13 cellular contexts compared by ENCODE assay signal in genomic region chr19:46739290-46739771, GRCh38. TPM values are rescaled to one million over a fixed set of nuclear protein-coding genes. Genes with fewer than 3 reads are reported as not detected.
A peak's percentile ranks its signal among the peaks of the same experiment; 100 is the strongest.
DNase-seq lines count a peak whose midpoint lies in the region; ATAC-seq and TF ChIP-seq lines count a peak whose summit lies in the region.
"Had no signal": no experiment of that assay in that cellular context is flagged by ENCODE, and none has a peak within 500 bp of the region (broad histone marks: within the 10 kb centered on the region; RNA-seq: fewer than 3 reads in every experiment).

No MANE protein-coding gene starts in this region.

- no peak for DNase-seq in chondrocyte (ENCODE audit: low spot score)
- DNase-seq in right lobe of liver, result peak in 2 of 3 donors; percentile 76 to 86
- DNase-seq in spleen, result no peak
- DNase-seq in DMS53 treated with DMSO at 0.1 percent for 48 hours (lab: John Stamatoyannopoulos, UW; ENCODE audit: unreplicated experiment), result no peak
- no peak for DNase-seq in NCI-H2171 (lab: John Stamatoyannopoulos, UW)
- no peak for DNase-seq in ACHN
- DNase-seq: activated CD4-positive, alpha-beta T cell treated with anti-CD3 and anti-CD28 coated beads for 48 hours; activated gamma-delta T cell; cortex of kidney; NCI-H1436 had no signal

- H3K27me3 ChIP-seq in right lobe of liver (no peaks in the 10 kb centered on the region), spleen (replicated peaks in 1 of 7) (no peaks in the 10 kb centered on the region)

- TF ChIP-seq POLR2A in right lobe of liver (IDR thresholded peaks at IDR 0.05) (no peak), spleen (IDR thresholded peaks at IDR 0.05) (no peak)

- WGBS in right lobe of liver (ENCODE audit: insufficient coverage, low coverage, low lambda C conversion rate, missing lambda C conversion rate), result 66% methylated on average over 5 of the region's 14 CpGs
- 69 to 90% (median 78%) methylated on average over 12 to 14 of the region's 14 CpGs for WGBS in spleen, 5 donors

- H3K27ac ChIP-seq in HEK293 (ENCODE audit: extremely low read depth, low read depth, low read length), result no peak overlapping the region
- no peak overlapping the region for H3K27ac ChIP-seq in right lobe of liver
- H3K27ac ChIP-seq in spleen, result peak overlapping the region in 6 of 8 donors; percentile 15 to 93 (median 52)

- POLR2A ChIA-PET in HEK293 (lab: Yijun Ruan, JAX), result no interaction called here

- H3K4me1 Mint-ChIP-seq in chondrocyte (ENCODE audit: low read depth), result peaks cover 37% of the 10 kb centered on the region

- CTCF ChIA-PET in HEK293 (lab: Yijun Ruan, JAX), result interaction anchor here (0.6 to 1.0 kb wide), 3 partner anchors 11 to 35 kb away, joined by 4 to 5 read pairs (median 4); no protein-coding TSS in a partner anchor

- H3K36me3 ChIP-seq in HEK293 (ENCODE audit: control insufficient read depth in 2 of 2, insufficient read depth in 1 of 2, low read length in 2 of 2) (peaks cover 38 to 68% of the 10 kb centered on the region in 2 experiments), right lobe of liver (peaks cover 0 to 18% (median 2%) of the 10 kb centered on the region in 4 donors), spleen (peaks cover 0 to 84% (median 38%) of the 10 kb centered on the region in 6 donors)

- intact Hi-C loops in right lobe of liver (cut with DNase I) (no loop called here), spleen (cut with DNase I; ENCODE audit: low total_unique reads) (no loop called here)

- H3K27ac Mint-ChIP-seq in chondrocyte (ENCODE audit: unreplicated experiment), result peak overlapping the region; percentile 18

- TF ChIP-seq CTCF in HEK293 (tag by site-specific recombination; IDR thresholded peaks at IDR 0.05) (no peak), chondrocyte (IDR thresholded peaks at IDR 0.05) (no peak), right lobe of liver (IDR thresholded peaks at IDR 0.05) (no peak), spleen (IDR thresholded peaks at IDR 0.05 in 8 of 11, conservative IDR thresholded peaks at IDR 0.05 in 3 of 11) (no peak)

- H3K27me3 Mint-ChIP-seq in chondrocyte (ENCODE audit: low read depth), result no peaks in the 10 kb centered on the region

- H3K4me1 ChIP-seq in HEK293 (ENCODE audit: control insufficient read depth, insufficient read depth, low read length) (peaks cover 3% of the 10 kb centered on the region; the same call in 1 of the 2 replicates), right lobe of liver (peaks cover 0 to 47% (median 2%) of the 10 kb centered on the region in 4 donors), spleen (peaks cover 27 to 100% (median 86%) of the 10 kb centered on the region in 6 donors)

- ATAC-seq in right lobe of liver (peak; percentile 11 to 86 (median 54)), esophagus mucosa (no peak)
- ATAC-seq: SK-N-SH treated with all-trans-retinoic acid at 6 μM for 48 hours had no signal

- H3K4me3 Mint-ChIP-seq in chondrocyte (ENCODE audit: unreplicated experiment), result no peak overlapping the region

- H3K36me3 Mint-ChIP-seq in chondrocyte (ENCODE audit: low read depth), result peaks cover 9% of the 10 kb centered on the region

- no peaks in the 10 kb centered on the region for H3K9me3 Mint-ChIP-seq in chondrocyte (ENCODE audit: low read depth)

- H3K4me3 ChIP-seq in HEK293 (ENCODE audit: low read depth, low read length), result no peak overlapping the region
- no peak overlapping the region for H3K4me3 ChIP-seq in right lobe of liver
- H3K4me3 ChIP-seq in spleen, result no peak overlapping the region

- no peaks in the 10 kb centered on the region for H3K9me3 ChIP-seq in HEK293 (ENCODE audit: control insufficient read depth, insufficient read depth, low read depth, low read length)
- H3K9me3 ChIP-seq in right lobe of liver, result no peaks in the 10 kb centered on the region
- no peaks in the 10 kb centered on the region for H3K9me3 ChIP-seq in spleen

- in situ Hi-C loops in ACHN (cut with HindIII; ENCODE audit: low pct_ligation_motif_present, low pct_unique_long_range_greater_than_20kb, low sequenced_read_pairs), result no loop called here

TF ChIP-seq in HEK293, 187 proteins besides CTCF, POLR2A, EP300 and RAD21 (continues in another document):
- TF ChIP-seq, protein P1, sequence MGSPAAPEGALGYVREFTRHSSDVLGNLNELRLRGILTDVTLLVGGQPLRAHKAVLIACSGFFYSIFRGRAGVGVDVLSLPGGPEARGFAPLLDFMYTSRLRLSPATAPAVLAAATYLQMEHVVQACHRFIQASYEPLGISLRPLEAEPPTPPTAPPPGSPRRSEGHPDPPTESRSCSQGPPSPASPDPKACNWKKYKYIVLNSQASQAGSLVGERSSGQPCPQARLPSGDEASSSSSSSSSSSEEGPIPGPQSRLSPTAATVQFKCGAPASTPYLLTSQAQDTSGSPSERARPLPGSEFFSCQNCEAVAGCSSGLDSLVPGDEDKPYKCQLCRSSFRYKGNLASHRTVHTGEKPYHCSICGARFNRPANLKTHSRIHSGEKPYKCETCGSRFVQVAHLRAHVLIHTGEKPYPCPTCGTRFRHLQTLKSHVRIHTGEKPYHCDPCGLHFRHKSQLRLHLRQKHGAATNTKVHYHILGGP (tag by site-specific recombination; IDR thresholded peaks at IDR 0.05), result no peak
- TF ChIP-seq MZF1 (tag by site-specific recombination; IDR thresholded peaks at IDR 0.05; ENCODE audit: borderline replicate concordance), result no peak
- TF ChIP-seq ZNF624 (tag by site-specific recombination; IDR thresholded peaks at IDR 0.05), result no peak
- no peak for TF ChIP-seq ZNF518A (tag by site-specific recombination; conservative IDR thresholded peaks at IDR 0.05; ENCODE audit: low read depth)
- no peak for TF ChIP-seq ATF2 (tag by site-specific recombination; IDR thresholded peaks at IDR 0.05; ENCODE audit: low read depth)
- TF ChIP-seq ZNF600 (tag by site-specific recombination; IDR thresholded peaks at IDR 0.05), result no peak
- no peak for TF ChIP-seq KLF8 (tag by site-specific recombination; IDR thresholded peaks at IDR 0.05)
- no peak for TF ChIP-seq ZNF19 (tag by site-specific recombination; IDR thresholded peaks at IDR 0.05; ENCODE audit: low read depth)
- peak; percentile 69 for TF ChIP-seq SCRT2 (tag by site-specific recombination; IDR thresholded peaks at IDR 0.05)

RNA-seq across cellular contexts. Expression of gene FKRP, which starts 6.5 kb away (rescaled TPM):
- total RNA-seq in chondrocyte (25.2 to 27.7 TPM (median 26.6 TPM) in 3 replicates), right lobe of liver (1 to 10 TPM; 5.8 to 9.5 (median 7.4) TPM), spleen (10 to 100 TPM; 15.4 to 24.8 (median 19.3) TPM), esophagus mucosa (7.8 TPM)
- 10 to 100 TPM in 1 of 3 donors, 1 to 10 TPM in 2; 5.3 to 13.0 (median 9.8) TPM for polyA plus RNA-seq in spleen

RNA-seq across cellular contexts. Expression of gene STRN4, which starts 6.9 kb away (rescaled TPM):
- total RNA-seq in chondrocyte (69.8 to 77.3 TPM (median 76.7 TPM) in 3 replicates), right lobe of liver (10 to 100 TPM; 16.9 to 28.1 (median 23.7) TPM), spleen (100 to 1,000 TPM in 5 of 7 donors, 10 to 100 TPM in 2; 90.1 to 143 (median 107) TPM), esophagus mucosa (44.5 TPM)
- polyA plus RNA-seq in spleen, result 10 to 100 TPM; 28.2 to 70.7 (median 30.0) TPM

RNA-seq across cellular contexts. Expression of gene PRKD2, which starts 22.4 kb away (rescaled TPM):
- total RNA-seq in chondrocyte (21.9 to 31.9 TPM (median 23.3 TPM) in 3 replicates), right lobe of liver (10 to 100 TPM; 15.1 to 20.2 (median 16.9) TPM), spleen (100 to 1,000 TPM in 4 of 7 donors, 10 to 100 TPM in 3; 76.3 to 127 (median 115) TPM), esophagus mucosa (31.4 TPM)
- polyA plus RNA-seq in spleen, result 100 to 1,000 TPM in 2 of 3 donors, 10 to 100 TPM in 1; 63.4 to 132 (median 105) TPM

RNA-seq across cellular contexts. Expression of gene SLC1A5, which starts 49.1 kb away (rescaled TPM):
- total RNA-seq in chondrocyte (77.3 to 310 TPM (median 304 TPM) in 3 replicates), right lobe of liver (1 to 10 TPM; 1.8 to 8.0 (median 4.4) TPM), spleen (10 to 100 TPM; 45.1 to 62.8 (median 49.8) TPM), esophagus mucosa (113 TPM)
- polyA plus RNA-seq in spleen, result 10 to 100 TPM; 13.2 to 29.5 (median 23.0) TPM

Comparison
In these comparisons a context has a peak if more than half of its experiments do, and no peak if none do; other contexts are left out.
1. H3K27ac ChIP-seq: peak in spleen (6 of 8); none in HEK293 (single experiment) and right lobe of liver (0 of 3).
2. DNase-seq: peak in right lobe of liver (2 of 3); none in chondrocyte (single experiment), spleen (single experiment), DMS53 treated with DMSO at 0.1 percent for 48 hours (single experiment), NCI-H2171 (single experiment) and ACHN (single experiment).